ENCODE assay signal across 11 cellular contexts in the genomic region with DNA sequence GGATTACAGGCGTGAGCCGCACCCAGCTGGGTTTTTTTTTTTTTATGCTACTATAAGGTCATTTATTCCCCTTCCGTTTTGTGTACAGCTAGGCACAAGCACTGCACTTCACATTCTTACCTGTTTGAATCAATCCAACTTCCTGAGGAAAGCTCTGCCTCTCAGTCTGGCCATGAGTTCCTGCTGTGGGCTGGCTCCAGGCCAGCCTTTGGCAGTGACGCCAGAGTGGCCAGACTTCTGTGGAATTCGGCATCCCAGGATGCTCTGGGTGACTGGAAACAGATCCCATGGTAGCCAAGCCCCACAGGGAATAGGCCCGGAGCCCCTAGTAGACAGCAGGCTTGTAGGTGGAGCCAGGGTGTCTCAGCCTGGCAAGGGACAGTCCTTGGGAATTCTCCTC. TPM values are rescaled to one million over a fixed set of nuclear protein-coding genes. Genes with fewer than 3 reads are reported as not detected.
DNase-seq lines count a peak whose midpoint lies in the region; ATAC-seq and TF ChIP-seq lines count a peak whose summit lies in the region.
"Had no signal": no experiment of that assay in that cellular context is flagged by ENCODE, and none has a peak within 500 bp of the region (broad histone marks: within the 10 kb centered on the region; RNA-seq: fewer than 3 reads in every experiment).

No MANE protein-coding gene starts in this region.

- CTCF ChIA-PET in SK-N-SH (lab: Yijun Ruan, JAX) = interaction anchor here (1.2 to 13.4 kb wide), 5 partner anchors 13 to 334 kb away, joined by 3 to 229 read pairs (median 4); partner anchors contain the start of gene TAMM41

- peak overlapping the region in 1 of 2 experiments; percentile 21; a peak in 2 of 4 replicates for H3K27ac ChIP-seq in SK-N-SH (ENCODE audit: low read depth in 2 of 2, low read length in 1 of 2)

- H3K4me2 ChIP-seq in SK-N-SH = no peak overlapping the region

- no peak overlapping the region for H3K4me3 ChIP-seq in SK-N-SH (ENCODE audit: low read depth in 2 of 2, low read length in 1 of 2)
- H3K4me3 ChIP-seq in fibroblast of mammary gland (ENCODE audit: control insufficient read depth, low read depth, low read length) = no peak overlapping the region

- POLR2A ChIA-PET in SK-N-SH (lab: Yijun Ruan, JAX) = no interaction called here

- TF ChIP-seq CTCF in SK-N-SH (IDR thresholded peaks at IDR 0.05) = no peak
- TF ChIP-seq CTCF in fibroblast of mammary gland (conservative IDR thresholded peaks at IDR 0.05; ENCODE audit: control insufficient read depth, insufficient read depth, low read depth, low read length) = no peak

- DNase-seq in ELR (ENCODE audit: low read depth) (peak; percentile 63), SK-N-SH (peak; percentile 28), fibroblast of mammary gland (ENCODE audit: low read depth) (peak; percentile 71), pulmonary artery endothelial cell (ENCODE audit: low read depth, low spot score) (peak; percentile 26), NCI-H187 (lab: John Stamatoyannopoulos, UW) (no peak)
- DNase-seq: DND-41, natural killer cell had no signal

- no peak for TF ChIP-seq RAD21 in SK-N-SH (IDR thresholded peaks at IDR 0.05; ENCODE audit: low read length)

- WGBS in SK-N-SH (ENCODE audit: low lambda C conversion rate) = 56% methylated on average over 6 of the region's 6 CpGs

- H3K79me2 ChIP-seq in SK-N-SH (ENCODE audit: insufficient read depth) = no peaks in the 10 kb centered on the region

- H3K36me3 ChIP-seq in SK-N-SH (replicated peaks in 1 of 2; ENCODE audit: control insufficient read depth in 1 of 2, insufficient read depth in 2 of 2, low read length in 1 of 2) = no peaks in the 10 kb centered on the region

- no peak overlapping the region for H3K9ac ChIP-seq in SK-N-SH

- H3K9me2 ChIP-seq in SK-N-SH = no peaks in the 10 kb centered on the region

- H3K9me3 ChIP-seq in SK-N-SH = no peaks in the 10 kb centered on the region

- no peak for TF ChIP-seq EP300 in SK-N-SH (IDR thresholded peaks at IDR 0.05; ENCODE audit: borderline replicate concordance in 1 of 2, low read depth in 1 of 2, low read length in 1 of 2)

- H3F3A ChIP-seq in SK-N-SH (replicated peaks; ENCODE audit: insufficient read depth) = no peaks in the 10 kb centered on the region

- peaks cover 0 to 9% of the 10 kb centered on the region in 2 experiments; a peak in 2 of 4 replicates for H3K4me1 ChIP-seq in SK-N-SH (ENCODE audit: control insufficient read depth in 1 of 2, insufficient read depth in 2 of 2, low read depth in 1 of 2, low read length in 1 of 2)

- ATAC-seq in HG03460 (IDR thresholded peaks at IDR 0.05; ENCODE audit: unreplicated experiment) (no peak), HG03469 (IDR thresholded peaks at IDR 0.05; ENCODE audit: unreplicated experiment) (no peak), HG03039 (IDR thresholded peaks at IDR 0.05; ENCODE audit: unreplicated experiment) (no peak)
- ATAC-seq: natural killer cell had no signal

- H3K27me3 ChIP-seq in SK-N-SH (ENCODE audit: insufficient read depth) = no peaks in the 10 kb centered on the region

- no peaks in the 10 kb centered on the region for H4K20me1 ChIP-seq in SK-N-SH (ENCODE audit: insufficient read depth)

- no peak overlapping the region; the same call in 1 of the 2 replicates for H2AFZ ChIP-seq in SK-N-SH (ENCODE audit: low read depth)

TF ChIP-seq in SK-N-SH, 30 proteins besides CTCF, POLR2A, EP300 and RAD21:
- TF ChIP-seq NFIC (IDR thresholded peaks at IDR 0.05; ENCODE audit: borderline replicate concordance) = peak; percentile 83
- TF ChIP-seq USF2 (IDR thresholded peaks at IDR 0.05; ENCODE audit: borderline replicate concordance, low read depth, low read length) = no peak
- TF ChIP-seq TCF12 (IDR thresholded peaks at IDR 0.05) = peak; percentile 48
- 0 out of 2 replicates have a peak, but pooled peaks have one; percentile 17 for TF ChIP-seq TEAD4 (IDR thresholded peaks at IDR 0.05; ENCODE audit: borderline replicate concordance, insufficient read depth)
TF ChIP-seq in SK-N-SH: peak in this region for 3.

RNA-seq across cellular contexts. Expression of gene TIMP4, which starts 21.5 kb away (rescaled TPM):
- not detected in 2 replicates for polyA plus RNA-seq in SK-N-SH (2012; rRNA removed)
- not detected in 2 replicates for polyA plus RNA-seq in SK-N-SH (2012; cell fraction: cytosol; rRNA removed)
- polyA plus RNA-seq in SK-N-SH (2012; cell fraction: nucleus; rRNA removed) = not detected in 2 replicates
- total RNA-seq in pulmonary artery endothelial cell = 0.07 and 0.46 TPM in 2 replicates
- total RNA-seq: activated T-helper 17 cell treated with anti-CD3 and anti-CD28 coated beads, Interleukin-2, amount 50 U/mL, for 72 hours; natural killer cell had no signal

Comparison
In these comparisons a context has a peak if more than half of its experiments do, and no peak if none do; other contexts are left out.
1. DNase-seq: peak in ELR (single experiment), SK-N-SH (single experiment), fibroblast of mammary gland (single experiment) and pulmonary artery endothelial cell (single experiment); none in NCI-H187 (0 of 2).